1 cellular context compared by ENCODE assay signal in genomic region chr10:74969530-74969929, GRCh38.
TF ChIP-seq lines count a peak whose summit lies in the region.

No MANE protein-coding gene starts in this region.

TF ChIP-seq in GM23338, 12 proteins besides CTCF, POLR2A, EP300 and RAD21 (continued from another document):
- TF ChIP-seq ZNF462 (CRISPR knock-in tag; IDR thresholded peaks at IDR 0.05), result no peak
- no peak for TF ChIP-seq ZNF331 (CRISPR knock-in tag; IDR thresholded peaks at IDR 0.05; ENCODE audit: low read depth)
- no peak for TF ChIP-seq JUNB (IDR thresholded peaks at IDR 0.05; ENCODE audit: unreplicated experiment)
- no peak for TF ChIP-seq STAT1 (IDR thresholded peaks at IDR 0.05; ENCODE audit: unreplicated experiment)
- TF ChIP-seq ZNF114 (CRISPR knock-in tag; IDR thresholded peaks at IDR 0.05), result no peak
- no peak for TF ChIP-seq POLR2AphosphoS5 (IDR thresholded peaks at IDR 0.05; ENCODE audit: low read depth)
